ENCODE assay signal across 12 cellular contexts in genomic region chr2:238895901-238896600, GRCh38. TPM values are rescaled to one million over a fixed set of nuclear protein-coding genes. Genes with fewer than 3 reads are reported as not detected.
DNase-seq lines count a peak whose midpoint lies in the region; ATAC-seq, FAIRE-seq and TF ChIP-seq lines count a peak whose summit lies in the region.
"Had no signal": no experiment of that assay in that cellular context is flagged by ENCODE, and none has a peak within 500 bp of the region (broad histone marks: within the 10 kb centered on the region; RNA-seq: fewer than 3 reads in every experiment).

No MANE protein-coding gene starts in this region.

- H3K27me3 ChIP-seq in gastroesophageal sphincter = peaks cover 4% of the 10 kb centered on the region
- peaks cover 0 to 19% (median 0%) of the 10 kb centered on the region in 3 experiments for H3K27me3 ChIP-seq in neuronal stem cell (ENCODE audit: control insufficient read depth in 3 of 3, insufficient read depth in 3 of 3, low read depth in 1 of 3, low read length in 3 of 3)

- no peak overlapping the region for H3K27ac Mint-ChIP-seq in stimulated activated memory B cell treated with anti-CD40 and anti-IgM and Interleukin-4, amounts not matched to agents 10 μg/mL and 1 μg/mL and 100 μg/mL, for 72 hours
- H3K27ac Mint-ChIP-seq: naive B cell; stimulated activated effector memory CD8-positive, alpha-beta T cell treated with anti-CD3 and anti-CD28 coated beads, Interleukin-12 subunit alpha, Interleukin-12 subunit beta, amount 100 ng/mL, for 72 hours had no signal

- no peaks in the 10 kb centered on the region for H3K4me1 Mint-ChIP-seq in stimulated activated memory B cell treated with anti-CD40 and anti-IgM and Interleukin-4, amounts not matched to agents 10 μg/mL and 1 μg/mL and 100 μg/mL, for 72 hours
- H3K4me1 Mint-ChIP-seq: naive B cell; stimulated activated effector memory CD8-positive, alpha-beta T cell treated with anti-CD3 and anti-CD28 coated beads, Interleukin-12 subunit alpha, Interleukin-12 subunit beta, amount 100 ng/mL, for 72 hours had no signal

- H3K36me3 Mint-ChIP-seq in stimulated activated memory B cell treated with anti-CD40 and anti-IgM and Interleukin-4, amounts not matched to agents 10 μg/mL and 1 μg/mL and 100 μg/mL, for 72 hours = no peaks in the 10 kb centered on the region
- H3K36me3 Mint-ChIP-seq: naive B cell; stimulated activated effector memory CD8-positive, alpha-beta T cell treated with anti-CD3 and anti-CD28 coated beads, Interleukin-12 subunit alpha, Interleukin-12 subunit beta, amount 100 ng/mL, for 72 hours had no signal

- H3K4me1 ChIP-seq in gastroesophageal sphincter (peaks cover 0 to 67% (median 28%) of the 10 kb centered on the region in 3 donors), neuronal stem cell (ENCODE audit: control insufficient read depth in 2 of 2, insufficient read depth in 1 of 2, low read depth in 1 of 2, low read length in 2 of 2) (peaks cover 10 to 28% of the 10 kb centered on the region in 2 donors)

- no peak overlapping the region for H3K4me2 ChIP-seq in neuronal stem cell (ENCODE audit: insufficient read depth, low read length, poor library complexity, severe bottlenecking)

- peaks cover 22% of the 10 kb centered on the region for H3K27me3 Mint-ChIP-seq in stimulated activated memory B cell treated with anti-CD40 and anti-IgM and Interleukin-4, amounts not matched to agents 10 μg/mL and 1 μg/mL and 100 μg/mL, for 72 hours

- H3K4me3 ChIP-seq in AG09309 (ENCODE audit: control insufficient read depth, low read depth, low read length) = no peak overlapping the region
- H3K4me3 ChIP-seq in gastroesophageal sphincter = no peak overlapping the region
- H3K4me3 ChIP-seq in neuronal stem cell (ENCODE audit: low read length in 2 of 2) = no peak overlapping the region

- H3K36me3 ChIP-seq in gastroesophageal sphincter = no peaks in the 10 kb centered on the region
- no peaks in the 10 kb centered on the region for H3K36me3 ChIP-seq in neuronal stem cell (replicated peaks in 1 of 2; ENCODE audit: control insufficient read depth in 2 of 2, insufficient read depth in 2 of 2, low read length in 2 of 2)

- FAIRE-seq in RCC 7860 (lab: Jason Lieb, UNC) = no peak

- peak overlapping the region; percentile 83 for H3K14ac ChIP-seq in neuronal stem cell (ENCODE audit: low read length)

- 47% methylated on average over 2 of the region's 27 CpGs; no CpG with 5 or more reads in 1 of the 2 donors for WGBS in gastroesophageal sphincter (ENCODE audit: low coverage in 1 of 2), 2 donors
- whole genome bisulfite sequencing in neuronal stem cell (ENCODE audit: extremely low coverage in 2 of 2, insufficient read length in 2 of 2, insufficient replicate concordance in 1 of 2), 2 donors = no CpG with 5 or more reads among the region's 27 CpGs

- ATAC-seq in gastroesophageal sphincter = peak; percentile 84
- ATAC-seq in HG03135 (IDR thresholded peaks at IDR 0.05; ENCODE audit: unreplicated experiment) = no peak
- no peak for ATAC-seq in stimulated activated memory B cell treated with anti-CD40 and anti-IgM and Interleukin-4, amounts not matched to agents 10 μg/mL and 1 μg/mL and 100 μg/mL, for 72 hours
- ATAC-seq: stimulated activated effector memory CD8-positive, alpha-beta T cell treated with anti-CD3 and anti-CD28 coated beads, Interleukin-12 subunit alpha, Interleukin-12 subunit beta, amount 100 ng/mL, for 72 hours had no signal

- H4K91ac ChIP-seq in neuronal stem cell (ENCODE audit: low read depth, low read length, poor library complexity) = peak overlapping the region; percentile 56

- H3K23ac ChIP-seq in neuronal stem cell (ENCODE audit: low read depth, low read length, poor library complexity) = no peak overlapping the region

- TF ChIP-seq POLR2A in gastroesophageal sphincter (IDR thresholded peaks at IDR 0.05) = no peak

- H2BK5ac ChIP-seq in neuronal stem cell (ENCODE audit: low read length) = peak overlapping the region; percentile 83

- no peaks in the 10 kb centered on the region for H3K79me1 ChIP-seq in neuronal stem cell (ENCODE audit: low read depth, low read length)

- H2AFZ ChIP-seq in neuronal stem cell (ENCODE audit: low read length) = peak overlapping the region; percentile 83

- TF ChIP-seq CTCF in AG09309 (IDR thresholded peaks at IDR 0.05; ENCODE audit: control insufficient read depth, insufficient read depth, low read depth, low read length, missing control alignments) (no peak), gastroesophageal sphincter (IDR thresholded peaks at IDR 0.05) (no peak)

- H2AK5ac ChIP-seq in neuronal stem cell (ENCODE audit: low read depth, low read length) = peak overlapping the region; percentile 85

- H3K18ac ChIP-seq in neuronal stem cell (ENCODE audit: low read length) = peak overlapping the region; percentile 96

- H4K8ac ChIP-seq in neuronal stem cell (ENCODE audit: low read depth, low read length) = no peak overlapping the region

- peak overlapping the region; percentile 72 for H3K9ac ChIP-seq in neuronal stem cell (ENCODE audit: low read depth, low read length, poor library complexity)

- no peaks in the 10 kb centered on the region for H3K9me3 ChIP-seq in gastroesophageal sphincter
- no peaks in the 10 kb centered on the region for H3K9me3 ChIP-seq in neuronal stem cell (replicated peaks in 1 of 2; ENCODE audit: control insufficient read depth in 2 of 2, insufficient read depth in 1 of 2, low read depth in 1 of 2, low read length in 2 of 2)

- TF ChIP-seq EP300 in gastroesophageal sphincter (IDR thresholded peaks at IDR 0.05) = no peak

- peak overlapping the region; percentile 64 for H2BK12ac ChIP-seq in neuronal stem cell (ENCODE audit: low read length)

- no peak overlapping the region for H3K4me3 Mint-ChIP-seq in stimulated activated memory B cell treated with anti-CD40 and anti-IgM and Interleukin-4, amounts not matched to agents 10 μg/mL and 1 μg/mL and 100 μg/mL, for 72 hours
- H3K4me3 Mint-ChIP-seq: naive B cell; stimulated activated effector memory CD8-positive, alpha-beta T cell treated with anti-CD3 and anti-CD28 coated beads, Interleukin-12 subunit alpha, Interleukin-12 subunit beta, amount 100 ng/mL, for 72 hours had no signal

- H3K9me3 Mint-ChIP-seq in stimulated activated memory B cell treated with anti-CD40 and anti-IgM and Interleukin-4, amounts not matched to agents 10 μg/mL and 1 μg/mL and 100 μg/mL, for 72 hours = no peaks in the 10 kb centered on the region
- H3K9me3 Mint-ChIP-seq: stimulated activated effector memory CD8-positive, alpha-beta T cell treated with anti-CD3 and anti-CD28 coated beads, Interleukin-12 subunit alpha, Interleukin-12 subunit beta, amount 100 ng/mL, for 72 hours had no signal

- H2BK120ac ChIP-seq in neuronal stem cell (ENCODE audit: low read depth, low read length) = no peak overlapping the region

- peak overlapping the region; percentile 87 for H2BK15ac ChIP-seq in neuronal stem cell (ENCODE audit: low read length)

- no peak overlapping the region for H3K4ac ChIP-seq in neuronal stem cell (ENCODE audit: low read length)

- peak; percentile 76 for DNase-seq in AG09309 (ENCODE audit: low read depth)
- DNase-seq in RCC 7860 (ENCODE audit: low spot score) = peak; percentile 53
- no peak for DNase-seq in neuronal stem cell (ENCODE audit: low spot score)
- no peak for DNase-seq in activated T-cell treated with anti-CD3 and anti-CD28 coated beads, Interleukin-2, amount 50 U/mL, for 1 hour
- no peak for DNase-seq in HPDE6-E6E7 (ENCODE audit: extremely low spot score)
- DNase-seq: Kasumi-1, naive B cell had no signal

- peak overlapping the region in 3 of 4 donors; percentile 27 to 53 (median 44) for H3K27ac ChIP-seq in gastroesophageal sphincter
- no peak overlapping the region for H3K27ac ChIP-seq in neuronal stem cell (replicated peaks; ENCODE audit: low read length)

RNA-seq across cellular contexts. Expression of gene TWIST2, which starts 48.2 kb away (rescaled TPM):
- 10 to 100 TPM; 17.7 to 69.6 (median 45.2) TPM for total RNA-seq in gastroesophageal sphincter
- 2.1 TPM for polyA plus RNA-seq in neuronal stem cell (2013, experiment 1 of 2)
- 2.4 TPM for polyA plus RNA-seq in neuronal stem cell (2013, experiment 2 of 2)
- total RNA-seq: T-helper 2 cell treated with Interferon-gamma antibody and Interleukin-4, amounts not matched to agents 100 ng/mL and 5 ng/mL, for 36 hours had no signal

Comparison
In these comparisons a context has a peak if more than half of its experiments do, and no peak if none do; other contexts are left out.
1. DNase-seq: peak in AG09309 (single experiment) and RCC 7860 (single experiment); none in neuronal stem cell (single experiment), activated T-cell treated with anti-CD3 and anti-CD28 coated beads, Interleukin-2, amount 50 U/mL, for 1 hour (single experiment) and HPDE6-E6E7 (single experiment).